ENCODE assay signal across 8 cellular contexts in the genomic region with DNA sequence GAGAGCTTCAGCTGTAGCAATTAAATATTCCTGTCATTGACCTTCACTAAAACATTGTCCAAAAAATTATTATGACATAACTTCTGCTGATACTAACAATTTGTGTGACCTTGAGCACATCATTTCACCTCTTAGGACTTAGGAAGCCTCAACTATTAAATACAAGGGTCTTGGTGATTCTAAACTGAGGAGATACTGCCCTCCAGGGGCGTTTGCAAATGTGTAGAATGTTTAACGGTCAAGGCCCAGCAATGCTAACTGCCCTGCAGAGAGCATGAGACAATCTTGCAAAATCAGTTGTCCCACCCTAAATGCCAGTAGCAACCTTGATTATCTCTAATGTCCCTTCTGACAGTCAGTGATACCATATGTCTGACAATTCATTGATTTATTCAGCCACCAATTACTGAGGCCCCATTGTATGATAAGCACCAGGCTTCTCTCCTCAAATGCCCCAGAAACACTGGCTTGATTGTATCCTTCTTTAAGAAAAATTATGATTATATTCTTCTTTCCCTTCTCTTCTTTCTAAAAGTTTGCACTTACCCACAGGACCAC.
DNase-seq lines count a peak whose midpoint lies in the region; ATAC-seq and TF ChIP-seq lines count a peak whose summit lies in the region.

No MANE protein-coding gene starts in this region.

- H3K36me3 ChIP-seq in SU-DHL-6 (ENCODE audit: low read length): no peaks in the 10 kb centered on the region

- no peaks in the 10 kb centered on the region for H3K9me3 ChIP-seq in SU-DHL-6 (ENCODE audit: insufficient read depth, low read length)

- no peak overlapping the region for H3K9ac ChIP-seq in SU-DHL-6 (ENCODE audit: low read length)

- no peak overlapping the region for H2AFZ ChIP-seq in SU-DHL-6 (ENCODE audit: low read depth, low read length, severe bottlenecking)

- no peaks in the 10 kb centered on the region for H4K20me1 ChIP-seq in SU-DHL-6 (ENCODE audit: low read depth, low read length)

- ATAC-seq in HG02588 (IDR thresholded peaks at IDR 0.05; ENCODE audit: unreplicated experiment) (peak; percentile 46), HG02840 (IDR thresholded peaks at IDR 0.05; ENCODE audit: low FRiP score, unreplicated experiment) (no peak), GM21447 (IDR thresholded peaks at IDR 0.05; ENCODE audit: unreplicated experiment) (no peak)

- no peak overlapping the region for H3K4me2 ChIP-seq in SU-DHL-6 (ENCODE audit: low read depth, low read length, poor library complexity, severe bottlenecking)

- H3K27me3 ChIP-seq in SU-DHL-6 (ENCODE audit: low read length): no peaks in the 10 kb centered on the region

- H3K4me3 ChIP-seq in SU-DHL-6 (ENCODE audit: insufficient read depth, low read length, poor library complexity, severe bottlenecking): no peak overlapping the region

- no peaks in the 10 kb centered on the region for H3K9me2 ChIP-seq in SU-DHL-6 (replicated peaks; ENCODE audit: insufficient read depth, low read length)

- no peaks in the 10 kb centered on the region for H3K79me2 ChIP-seq in SU-DHL-6 (ENCODE audit: insufficient read depth, low read length)

- no peak overlapping the region for H3K27ac ChIP-seq in SU-DHL-6 (ENCODE audit: low read depth, low read length)

- DNase-seq in DMS79 (lab: John Stamatoyannopoulos, UW) (peak; percentile 26), inferior parietal cortex (ENCODE audit: extremely low spot score) (peak; percentile 74), NCI-H2029 (lab: John Stamatoyannopoulos, UW) (no peak), middle frontal gyrus (ENCODE audit: extremely low spot score, low spot score) (no peak)

- H3F3A ChIP-seq in SU-DHL-6 (ENCODE audit: insufficient read depth): no peaks in the 10 kb centered on the region

- TF ChIP-seq CTCF in SU-DHL-6 (IDR thresholded peaks at IDR 0.05; ENCODE audit: insufficient read depth, low read length, poor library complexity, severe bottlenecking): peak; percentile 14

Comparison
In these comparisons a context has a peak if more than half of its experiments do, and no peak if none do; other contexts are left out.
1. DNase-seq: peak in DMS79 (single experiment) and inferior parietal cortex (single experiment); none in NCI-H2029 (single experiment) and middle frontal gyrus (single experiment).